18 cellular contexts compared by ENCODE assay signal in genomic region chr12:118238888-118239287, GRCh38.
DNase-seq lines count a peak whose midpoint lies in the region; ATAC-seq and TF ChIP-seq lines count a peak whose summit lies in the region.
"Had no signal": no experiment of that assay in that cellular context is flagged by ENCODE, and none has a peak within 500 bp of the region (broad histone marks: within the 10 kb centered on the region; RNA-seq: fewer than 3 reads in every experiment).

No MANE protein-coding gene starts in this region.

- peaks cover 75% of the 10 kb centered on the region for H3K36me3 Mint-ChIP-seq in activated T-helper 17 cell treated with anti-CD3 and anti-CD28 coated beads, Interleukin-2, amount 50 U/mL, for 72 hours (ENCODE audit: low read depth)
- H3K36me3 Mint-ChIP-seq in endodermal cell (ENCODE audit: low read depth), result peaks cover 18% of the 10 kb centered on the region

- H3K27me3 Mint-ChIP-seq in activated T-helper 17 cell treated with anti-CD3 and anti-CD28 coated beads, Interleukin-2, amount 50 U/mL, for 72 hours, result no peaks in the 10 kb centered on the region
- no peaks in the 10 kb centered on the region for H3K27me3 Mint-ChIP-seq in endodermal cell (ENCODE audit: insufficient read depth)
- H3K27me3 Mint-ChIP-seq: naive thymus-derived CD8-positive, alpha-beta T cell; stimulated activated naive CD8-positive, alpha-beta T cell treated with anti-CD3 and anti-CD28 coated beads, Interleukin-15, Interleukin-2, amounts not matched to agents 100 ng/mL and 50 ng/mL, for 24 hours had no signal

- peak overlapping the region; percentile 25 for H3K27ac Mint-ChIP-seq in activated T-helper 17 cell treated with anti-CD3 and anti-CD28 coated beads, Interleukin-2, amount 50 U/mL, for 72 hours
- H3K27ac Mint-ChIP-seq in endodermal cell, result no peak overlapping the region

- no peak overlapping the region for H3K27ac ChIP-seq in endodermal cell (ENCODE audit: low read depth, low read length)
- H3K27ac ChIP-seq: left lung had no signal

- H3K36me3 ChIP-seq in endodermal cell (ENCODE audit: control insufficient read depth, insufficient read depth, low read length), result no peaks in the 10 kb centered on the region

- H3K4me3 Mint-ChIP-seq in activated T-helper 17 cell treated with anti-CD3 and anti-CD28 coated beads, Interleukin-2, amount 50 U/mL, for 72 hours, result no peak overlapping the region
- no peak overlapping the region for H3K4me3 Mint-ChIP-seq in endodermal cell
- H3K4me3 Mint-ChIP-seq: naive thymus-derived CD8-positive, alpha-beta T cell; stimulated activated naive CD8-positive, alpha-beta T cell treated with anti-CD3 and anti-CD28 coated beads, Interleukin-15, Interleukin-2, amounts not matched to agents 100 ng/mL and 50 ng/mL, for 24 hours had no signal

- no peaks in the 10 kb centered on the region for H3K9me3 Mint-ChIP-seq in activated T-helper 17 cell treated with anti-CD3 and anti-CD28 coated beads, Interleukin-2, amount 50 U/mL, for 72 hours
- no peaks in the 10 kb centered on the region for H3K9me3 Mint-ChIP-seq in endodermal cell
- H3K9me3 Mint-ChIP-seq: naive thymus-derived CD8-positive, alpha-beta T cell; stimulated activated naive CD8-positive, alpha-beta T cell treated with anti-CD3 and anti-CD28 coated beads, Interleukin-15, Interleukin-2, amounts not matched to agents 100 ng/mL and 50 ng/mL, for 24 hours had no signal

- no peaks in the 10 kb centered on the region for H3K27me3 ChIP-seq in endodermal cell (ENCODE audit: control insufficient read depth, insufficient read depth, low read length, poor library complexity, severe bottlenecking)
- H3K27me3 ChIP-seq: left lung had no signal

- no peaks in the 10 kb centered on the region for H3K4me1 Mint-ChIP-seq in activated T-helper 17 cell treated with anti-CD3 and anti-CD28 coated beads, Interleukin-2, amount 50 U/mL, for 72 hours
- no peaks in the 10 kb centered on the region for H3K4me1 Mint-ChIP-seq in endodermal cell

- no peak overlapping the region for H3K4me3 ChIP-seq in endodermal cell (ENCODE audit: low read length)
- H3K4me3 ChIP-seq: left lung had no signal

- no peaks in the 10 kb centered on the region for H3K4me1 ChIP-seq in endodermal cell (ENCODE audit: control insufficient read depth, insufficient read depth, low read length)

- 89% methylated on average over 2 of the region's 2 CpGs; no CpG with 5 or more reads in 1 of the 2 experiments for WGBS in endodermal cell (ENCODE audit: insufficient coverage in 1 of 2, insufficient read length in 1 of 2), 2 experiments

- ATAC-seq in GM19351 (IDR thresholded peaks at IDR 0.05; ENCODE audit: unreplicated experiment), result peak; percentile 56
- ATAC-seq in HG03280 (IDR thresholded peaks at IDR 0.05; ENCODE audit: unreplicated experiment), result peak; percentile 43
- no peak for ATAC-seq in activated T-helper 17 cell treated with anti-CD3 and anti-CD28 coated beads, Interleukin-2, amount 50 U/mL, for 72 hours (replicated peaks)
- no peak for ATAC-seq in GM19035 (IDR thresholded peaks at IDR 0.05; ENCODE audit: unreplicated experiment)
- ATAC-seq: left lung; naive thymus-derived CD8-positive, alpha-beta T cell had no signal

- no peaks in the 10 kb centered on the region for H3K9me3 ChIP-seq in endodermal cell (ENCODE audit: control insufficient read depth, low read length)
- H3K9me3 ChIP-seq: left lung had no signal

- DNase-seq in CD1c-positive myeloid dendritic cell (ENCODE audit: extremely low spot score) (peak; percentile 9), endodermal cell (no peak), NCI-H526 treated with DMSO at 0.1 percent for 48 hours (lab: John Stamatoyannopoulos, UW) (no peak), cerebellar nuclear complex (lab: John Stamatoyannopoulos, UW) (no peak)
- DNase-seq: activated CD4-positive, alpha-beta T cell treated with anti-CD3 and anti-CD28 coated beads, Interleukin-2, amount 50 U/mL, for 4 hours; activated naive CD4-positive, alpha-beta T cell; DMS79 treated with DMSO at 0.1 percent for 48 hours; left lung; naive thymus-derived CD8-positive, alpha-beta T cell; NCI-H2081 treated with DMSO at 0.1 percent for 48 hours; NK-92 treated with Interleukin-12 subunit alpha and Interleukin-12 subunit beta, amount 100 ng/mL, for 24 hours; stimulated activated CD4-positive, alpha-beta T cell treated with anti-CD3 and anti-CD28 coated beads, Interleukin-4, amount 100 ng/mL, for 24 hours; SW 1271 had no signal

- no peak overlapping the region for H3K9ac ChIP-seq in endodermal cell (ENCODE audit: extremely low read depth, low read length, poor library complexity, severe bottlenecking)

- no peak for TF ChIP-seq CTCF in endodermal cell (conservative IDR thresholded peaks at IDR 0.05)

Comparison
In these comparisons a context has a peak if more than half of its experiments do, and no peak if none do; other contexts are left out.
1. ATAC-seq: peak in GM19351 (single experiment) and HG03280 (single experiment); none in activated T-helper 17 cell treated with anti-CD3 and anti-CD28 coated beads, Interleukin-2, amount 50 U/mL, for 72 hours (single experiment) and GM19035 (single experiment).